Comparison of ENCODE assay signal across 8 cellular contexts in the genomic region with DNA sequence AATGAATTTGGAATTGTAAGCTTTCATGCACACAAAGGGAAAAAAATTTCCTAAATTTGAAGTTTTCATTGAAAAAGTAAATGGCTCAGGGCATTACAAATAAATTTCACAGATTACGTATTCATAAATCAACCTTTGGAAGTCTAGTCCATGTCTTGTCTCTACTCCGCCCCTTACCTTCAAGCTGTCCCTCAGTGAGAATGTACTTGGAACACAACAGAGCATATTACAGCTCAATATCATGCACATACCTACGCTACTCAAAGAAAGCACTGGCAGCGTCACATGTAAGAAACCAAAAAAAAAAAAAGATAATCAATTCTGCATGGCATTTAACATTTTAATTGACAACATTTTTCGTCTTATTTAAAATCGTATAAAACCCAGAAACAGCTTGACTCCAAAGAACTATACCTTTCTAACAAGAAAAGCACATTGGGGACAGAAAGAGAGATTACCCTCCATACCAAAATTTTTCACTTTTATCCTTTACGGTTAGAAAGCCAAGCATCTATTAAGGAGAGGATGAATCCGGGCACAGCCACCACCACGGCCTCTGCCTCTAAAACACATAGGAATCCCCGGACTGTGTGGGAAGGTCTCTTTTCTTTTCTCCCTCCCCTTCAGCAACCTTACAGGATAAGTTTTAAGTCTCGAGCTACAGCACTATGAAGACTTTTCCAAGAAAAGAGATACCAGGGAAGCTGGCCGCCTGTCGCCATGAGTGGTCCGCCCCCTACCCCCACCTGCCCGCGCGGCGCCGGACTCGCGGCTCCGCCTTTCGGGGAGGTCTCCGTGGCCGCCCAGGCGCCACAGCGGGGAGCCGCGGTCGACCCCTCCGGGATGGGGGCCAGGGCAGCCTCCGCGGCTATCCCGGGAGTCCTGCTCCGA. TPM values are rescaled to one million over a fixed set of nuclear protein-coding genes. Genes with fewer than 3 reads are reported as not detected.
DNase-seq lines count a peak whose midpoint lies in the region; ATAC-seq and TF ChIP-seq lines count a peak whose summit lies in the region.

No MANE protein-coding gene starts in this region.

- peak overlapping the region; percentile 99 for H3K27ac Mint-ChIP-seq in mesothelial cell of epicardium

- TF ChIP-seq CTCF in BJ (IDR thresholded peaks at IDR 0.05; ENCODE audit: insufficient read depth, low read depth, low read length) (no peak), RWPE2 (IDR thresholded peaks at IDR 0.05; ENCODE audit: poor library complexity, severe bottlenecking) (no peak), mesothelial cell of epicardium (IDR thresholded peaks at IDR 0.05; ENCODE audit: unreplicated experiment) (no peak)

- H3K9ac ChIP-seq in duodenal mucosa (ENCODE audit: low read depth in 1 of 2, low read length in 2 of 2) = peak overlapping the region; percentile 66 to 99

- H3K4me1 ChIP-seq in RWPE2 (ENCODE audit: insufficient read depth, poor library complexity, severe bottlenecking) (peaks cover 13% of the 10 kb centered on the region), duodenal mucosa (ENCODE audit: control insufficient read depth in 1 of 2, insufficient read depth in 2 of 2, low read length in 2 of 2) (peaks cover 6 to 9% of the 10 kb centered on the region in 2 donors)

- H3K36me3 ChIP-seq in BJ (ENCODE audit: control insufficient read depth, insufficient read depth, low read length) (no peaks in the 10 kb centered on the region), RWPE2 (ENCODE audit: low read depth) (no peaks in the 10 kb centered on the region; the same call in 1 of the 2 replicates), duodenal mucosa (ENCODE audit: control insufficient read depth in 1 of 2, insufficient read depth in 2 of 2, low read length in 2 of 2) (no peaks in the 10 kb centered on the region)

- H3K27me3 Mint-ChIP-seq in mesothelial cell of epicardium (ENCODE audit: low read depth) = no peaks in the 10 kb centered on the region

- H3K4me3 Mint-ChIP-seq in mesothelial cell of epicardium = peak overlapping the region; percentile 97

- no peaks in the 10 kb centered on the region for H3K36me3 Mint-ChIP-seq in mesothelial cell of epicardium

- H3K9me3 ChIP-seq in RWPE2 (ENCODE audit: severe bottlenecking) = no peaks in the 10 kb centered on the region
- no peaks in the 10 kb centered on the region for H3K9me3 ChIP-seq in duodenal mucosa (ENCODE audit: control insufficient read depth in 1 of 2, low read length in 2 of 2)

- CTCF ChIA-PET in BJ (lab: Yijun Ruan, JAX) = interaction anchor here (0.6 to 2.1 kb wide), 6 partner anchors 81 to 256 kb away, joined by 3 to 6 read pairs (median 4); no protein-coding TSS in a partner anchor

- peaks cover 40% of the 10 kb centered on the region for H3K4me1 Mint-ChIP-seq in mesothelial cell of epicardium

- ATAC-seq in GM19043 (IDR thresholded peaks at IDR 0.05; ENCODE audit: low read depth, unreplicated experiment) (peak; percentile 41), HG03159 (IDR thresholded peaks at IDR 0.05; ENCODE audit: unreplicated experiment) (peak; percentile 46), RWPE2 (ENCODE audit: low read depth) (peak; percentile 56)

- no peak for DNase-seq in BJ (ENCODE audit: low read depth)
- no peak for DNase-seq in RWPE2 (ENCODE audit: low spot score)
- DNase-seq in mesothelial cell of epicardium (ENCODE audit: low spot score in 2 of 2, unreplicated experiment in 2 of 2) = no peak
- DNase-seq in NCI-H748 treated with DMSO at 0.1 percent for 48 hours (lab: John Stamatoyannopoulos, UW) = no peak
- no peak for DNase-seq in NCI-H2107 (lab: John Stamatoyannopoulos, UW)

- H3K27me3 ChIP-seq in BJ (ENCODE audit: control insufficient read depth, insufficient read depth, low read length) = no peaks in the 10 kb centered on the region
- H3K27me3 ChIP-seq in RWPE2 (ENCODE audit: insufficient read depth, poor library complexity, severe bottlenecking) = no peaks in the 10 kb centered on the region
- H3K27me3 ChIP-seq in duodenal mucosa (ENCODE audit: control insufficient read depth in 1 of 2, insufficient read depth in 2 of 2, low read length in 2 of 2) = no peaks in the 10 kb centered on the region

- peak overlapping the region; percentile 94 for H3K4me3 ChIP-seq in BJ (ENCODE audit: low read depth, low read length)
- H3K4me3 ChIP-seq in RWPE2 (ENCODE audit: severe bottlenecking) = peak overlapping the region; percentile 68
- peak overlapping the region; percentile 76 to 96 for H3K4me3 ChIP-seq in duodenal mucosa (ENCODE audit: low read depth in 1 of 2, low read length in 2 of 2)

- peaks cover 5% of the 10 kb centered on the region for H3K9me3 Mint-ChIP-seq in mesothelial cell of epicardium

- H3K27ac ChIP-seq in RWPE2 (ENCODE audit: poor library complexity, severe bottlenecking) (peak overlapping the region; percentile 73), duodenal mucosa (ENCODE audit: low read depth, low read length) (peak overlapping the region; percentile 67)

- POLR2A ChIA-PET in BJ (lab: Charles Lee) = interaction anchor here (0.5 kb wide), 1 partner anchor 43 kb away, joined by 3 read pairs; no protein-coding TSS in a partner anchor

RNA-seq across cellular contexts. Expression of gene JMJD1C, which starts 1.1 kb away (rescaled TPM):
- polyA plus RNA-seq in BJ (2011; rRNA removed) = 14.2 and 26.2 TPM in 2 replicates
- 25.7 and 32.3 TPM in 2 replicates for polyA minus RNA-seq in BJ (2011; rRNA and poly(A)+ RNA removed)
- total RNA-seq in mesothelial cell of epicardium = 109 to 117 TPM (median 112 TPM) in 3 replicates

RNA-seq across cellular contexts. Expression of gene REEP3, which starts 56.6 kb away (rescaled TPM):
- 8.3 and 18.9 TPM in 2 replicates for polyA plus RNA-seq in BJ (2011; rRNA removed)
- 10.0 and 11.7 TPM in 2 replicates for polyA minus RNA-seq in BJ (2011; rRNA and poly(A)+ RNA removed)
- total RNA-seq in mesothelial cell of epicardium = 28.5 to 33.1 TPM (median 31.9 TPM) in 3 replicates
